Comparison of ENCODE assay signal across 7 cellular contexts in the genomic region with DNA sequence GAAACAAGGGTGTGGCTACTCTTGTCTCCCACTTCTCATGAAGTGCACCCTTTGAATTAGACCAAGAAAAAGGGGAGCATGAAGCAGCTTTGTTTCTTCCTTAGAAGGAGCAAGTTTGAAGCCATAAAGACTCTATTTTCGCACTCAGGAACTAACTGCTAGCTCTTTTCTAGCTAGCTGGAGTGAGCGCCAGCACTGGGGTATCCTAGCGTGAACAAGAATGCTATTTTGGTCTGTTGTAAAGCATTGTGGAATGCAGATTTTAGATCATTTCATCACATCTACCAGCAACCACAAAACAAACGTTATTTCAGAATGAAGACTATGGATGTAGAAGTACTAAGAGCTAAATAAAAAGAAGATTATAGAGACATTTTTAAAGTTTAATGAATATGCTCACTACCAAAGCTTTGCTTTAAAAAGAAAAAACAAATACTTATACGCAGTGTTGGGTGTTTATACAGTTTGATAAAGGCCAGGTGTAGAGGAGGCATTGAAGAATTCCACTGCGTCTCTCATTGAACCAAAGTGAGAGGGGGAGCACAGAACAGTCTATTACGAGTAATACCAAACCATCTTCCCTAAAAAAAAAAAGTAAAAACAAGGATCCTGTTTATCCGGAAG.
A peak's percentile ranks its signal among the peaks of the same experiment; 100 is the strongest.
DNase-seq lines count a peak whose midpoint lies in the region; TF ChIP-seq lines count a peak whose summit lies in the region.
"Not testable (repeated sequence)": the region's sequence is repeated elsewhere in the genome, so short reads cannot be mapped to it uniquely, and the experiment has no call there.

No MANE protein-coding gene starts in this region.

- peak overlapping the region in 1 of 2 experiments; percentile 49 for H3K4ac ChIP-seq in mesenchymal stem cell (ENCODE audit: low read depth in 1 of 2, low read length in 2 of 2)

- H2BK12ac ChIP-seq in mesenchymal stem cell (ENCODE audit: low read length in 2 of 2), result peak overlapping the region in 1 of 2 experiments; percentile 45

- H3K36me3 ChIP-seq in mesenchymal stem cell (ENCODE audit: control insufficient read depth in 1 of 2, insufficient read depth in 2 of 2, low read depth in 1 of 2, low read length in 2 of 2), result not testable (repeated sequence)

- DNase-seq in Daoy (ENCODE audit: low read depth) (peak; percentile 46), M059J (ENCODE audit: low read depth) (peak; percentile 61), SIG-M5 treated with dmso at 0.1 percent for 504 hours (lab: John Stamatoyannopoulos, UW; ENCODE audit: unreplicated experiment) (peak; percentile 87), astrocyte of the cerebellum (ENCODE audit: low read depth) (peak; percentile 54), fibroblast of peridontal ligament (ENCODE audit: extremely low read depth) (peak; percentile 90), mesenchymal stem cell (peak; percentile 58), skeletal muscle cell (ENCODE audit: low read depth) (peak; percentile 41)

- not testable (repeated sequence) for H3K4me3 ChIP-seq in astrocyte of the cerebellum (ENCODE audit: low read depth, low read length); mesenchymal stem cell (ENCODE audit: insufficient read depth in 1 of 2, low read depth in 1 of 2, low read length in 2 of 2); skeletal muscle cell (ENCODE audit: low read depth, low read length)

- not testable (repeated sequence) for H3K27me3 ChIP-seq in mesenchymal stem cell (ENCODE audit: control insufficient read depth in 1 of 2, insufficient read depth in 1 of 2, low read length in 2 of 2)

- not testable (repeated sequence) for H2BK5ac ChIP-seq in mesenchymal stem cell (ENCODE audit: low read depth, low read length, poor library complexity, severe bottlenecking)

- WGBS in mesenchymal stem cell, result no CpG with 5 or more reads among the region's 8 CpGs

- H2AFZ ChIP-seq in mesenchymal stem cell (ENCODE audit: low read depth, low read length), result not testable (repeated sequence)

- H3K18ac ChIP-seq in mesenchymal stem cell (ENCODE audit: low read depth in 1 of 2, low read length in 2 of 2), result not testable (repeated sequence)

- peak overlapping the region; percentile 89 for H3K27ac ChIP-seq in mesenchymal stem cell (ENCODE audit: low read length, poor library complexity, severe bottlenecking)

- not testable (repeated sequence) for H3K4me1 ChIP-seq in mesenchymal stem cell (ENCODE audit: control insufficient read depth, insufficient read depth, low read depth, low read length)

- H2BK120ac ChIP-seq in mesenchymal stem cell (ENCODE audit: low read depth, low read length), result not testable (repeated sequence)

- H3K14ac ChIP-seq in mesenchymal stem cell (ENCODE audit: low read length in 2 of 2), result not testable (repeated sequence)

- H3K23ac ChIP-seq in mesenchymal stem cell (ENCODE audit: low read length in 2 of 2), result not testable (repeated sequence)

- H3K9ac ChIP-seq in mesenchymal stem cell (ENCODE audit: low read length), result peak overlapping the region; percentile 61

- not testable (repeated sequence) for H4K91ac ChIP-seq in mesenchymal stem cell (ENCODE audit: low read length)

- in situ Hi-C loops in astrocyte of the cerebellum (cut with HindIII; ENCODE audit: low sequenced_read_pairs), result not testable (repeated sequence)

- not testable (repeated sequence) for H3K4me2 ChIP-seq in mesenchymal stem cell (ENCODE audit: low read length, poor library complexity, severe bottlenecking)

- not testable (repeated sequence) for H2AK5ac ChIP-seq in mesenchymal stem cell (ENCODE audit: low read length, severe bottlenecking)

- H4K8ac ChIP-seq in mesenchymal stem cell (ENCODE audit: low read length), result not testable (repeated sequence)

- H2BK15ac ChIP-seq in mesenchymal stem cell (ENCODE audit: low read depth, poor library complexity, severe bottlenecking), result not testable (repeated sequence)

- H3K79me1 ChIP-seq in mesenchymal stem cell (replicated peaks; ENCODE audit: low read length, poor library complexity, severe bottlenecking), result not testable (repeated sequence)

- not testable (repeated sequence) for TF ChIP-seq CTCF in astrocyte of the cerebellum (IDR thresholded peaks at IDR 0.05; ENCODE audit: low read depth, low read length, missing control alignments)

- H3K9me3 ChIP-seq in mesenchymal stem cell (ENCODE audit: control insufficient read depth, low read length), result not testable (repeated sequence)
